Comparison of ENCODE assay signal across 8 cellular contexts in genomic region chr22:10741776-10742630, GRCh38.
A peak's percentile ranks its signal among the peaks of the same experiment; 100 is the strongest.
DNase-seq lines count a peak whose midpoint lies in the region; ATAC-seq, FAIRE-seq and TF ChIP-seq lines count a peak whose summit lies in the region.
"Not testable (repeated sequence)": the region's sequence is repeated elsewhere in the genome, so short reads cannot be mapped to it uniquely, and the experiment has no call there.

No MANE protein-coding gene starts in this region.

- POLR2A ChIA-PET in SK-N-SH (lab: Yijun Ruan, JAX), result not testable (repeated sequence)

- DNase-seq in BE2C (peak; percentile 37), GM12892 (ENCODE audit: insufficient read length) (peak; percentile 26), SK-N-SH (peak; percentile 37), chondrocyte (ENCODE audit: low spot score) (peak; percentile 98), left cardiac atrium (peak; percentile 15), left lung (peak in 1 of 2 donors; percentile 90), testis (peak; percentile 60)
- not testable (repeated sequence) for DNase-seq in omental fat pad (ENCODE audit: low spot score)

- H3K9ac ChIP-seq in SK-N-SH, result not testable (repeated sequence)

- not testable (repeated sequence) for H3K27ac Mint-ChIP-seq in chondrocyte (ENCODE audit: unreplicated experiment)

- ATAC-seq in left cardiac atrium, result peak; percentile 49 to 52
- ATAC-seq in left lung, result peak; percentile 31
- ATAC-seq in omental fat pad (ENCODE audit: low FRiP score), result peak; percentile 21

- H2AFZ ChIP-seq in SK-N-SH (ENCODE audit: low read depth), result not testable (repeated sequence)

- TF ChIP-seq EP300 in SK-N-SH (IDR thresholded peaks at IDR 0.05; ENCODE audit: borderline replicate concordance in 1 of 2, low read depth in 1 of 2, low read length in 1 of 2), result not testable (repeated sequence)

- H3K4me2 ChIP-seq in SK-N-SH, result peak overlapping the region; percentile 25; the same call in 1 of the 2 replicates

- H3K27ac ChIP-seq in SK-N-SH (ENCODE audit: low read depth in 2 of 2, low read length in 1 of 2); left lung; testis: not testable (repeated sequence)

- not testable (repeated sequence) for H3K27me3 ChIP-seq in BE2C; SK-N-SH (ENCODE audit: insufficient read depth); left lung; testis

- H3K4me1 ChIP-seq in BE2C; SK-N-SH (ENCODE audit: control insufficient read depth in 1 of 2, insufficient read depth in 2 of 2, low read depth in 1 of 2, low read length in 1 of 2); left lung; testis: not testable (repeated sequence)

- H3K36me3 ChIP-seq in BE2C; SK-N-SH (replicated peaks in 1 of 2; ENCODE audit: control insufficient read depth in 1 of 2, insufficient read depth in 2 of 2, low read length in 1 of 2); left lung; testis (ENCODE audit: low read depth, missing control alignments): not testable (repeated sequence)

- not testable (repeated sequence) for TF ChIP-seq POLR2A in GM12892 (IDR thresholded peaks at IDR 0.05; ENCODE audit: low read depth, low read length); testis (IDR thresholded peaks at IDR 0.05)

- not testable (repeated sequence) for H3K4me3 Mint-ChIP-seq in chondrocyte (ENCODE audit: unreplicated experiment)

- not testable (repeated sequence) for H3K4me1 Mint-ChIP-seq in chondrocyte (ENCODE audit: low read depth)

- FAIRE-seq in GM12892 (lab: Jason Lieb, UNC), result not testable (repeated sequence)

- TF ChIP-seq RAD21 in SK-N-SH (IDR thresholded peaks at IDR 0.05; ENCODE audit: low read length), result not testable (repeated sequence)

- TF ChIP-seq CTCF in BE2C (IDR thresholded peaks at IDR 0.05; ENCODE audit: low read depth, low read length); SK-N-SH (IDR thresholded peaks at IDR 0.05); chondrocyte (IDR thresholded peaks at IDR 0.05); left lung (IDR thresholded peaks at IDR 0.05); omental fat pad (IDR thresholded peaks at IDR 0.05); testis (IDR thresholded peaks at IDR 0.05): not testable (repeated sequence)

- not testable (repeated sequence) for H3K9me3 ChIP-seq in BE2C, SK-N-SH, testis
- peaks cover 0 to 43% of the 10 kb centered on the region in 2 donors for H3K9me3 ChIP-seq in left lung

- H4K20me1 ChIP-seq in SK-N-SH (ENCODE audit: insufficient read depth), result not testable (repeated sequence)

- H3K79me2 ChIP-seq in SK-N-SH (ENCODE audit: insufficient read depth), result not testable (repeated sequence)

- intact Hi-C loops in left cardiac atrium (cut with DNase I); left lung (cut with DNase I); testis (cut with DNase I; ENCODE audit: low total_unique reads): not testable (repeated sequence)

- peaks cover 52% of the 10 kb centered on the region for H3K9me3 Mint-ChIP-seq in chondrocyte (ENCODE audit: low read depth)

- not testable (repeated sequence) for H3K9me2 ChIP-seq in SK-N-SH

- 40% methylated on average over 75 of the region's 76 CpGs for WGBS in SK-N-SH (ENCODE audit: low lambda C conversion rate)
- WGBS in testis, 2 donors, result 53 to 54% methylated on average over 71 to 76 of the region's 76 CpGs

- CTCF ChIA-PET in SK-N-SH (lab: Yijun Ruan, JAX), result not testable (repeated sequence)

- not testable (repeated sequence) for H3K27me3 Mint-ChIP-seq in chondrocyte (ENCODE audit: low read depth)

- H3K36me3 Mint-ChIP-seq in chondrocyte (ENCODE audit: low read depth), result not testable (repeated sequence)

- not testable (repeated sequence) for H3K4me3 ChIP-seq in BE2C (ENCODE audit: low read depth, low read length); left lung
- H3K4me3 ChIP-seq in SK-N-SH (ENCODE audit: low read depth in 2 of 2, low read length in 1 of 2), result 0 out of 4 replicates have a peak overlapping the region, but pooled peaks of 1 of the 2 experiments have one; percentile 6
- H3K4me3 ChIP-seq in testis, result peak overlapping the region in 1 of 2 donors; percentile 24

- not testable (repeated sequence) for H3F3A ChIP-seq in SK-N-SH (replicated peaks; ENCODE audit: insufficient read depth)
